In genomic region chr10:49539320-49539885, GRCh38 we compare ENCODE assay signal across 8 cellular contexts. TPM values are rescaled to one million over a fixed set of nuclear protein-coding genes. Genes with fewer than 3 reads are reported as not detected.
DNase-seq lines count a peak whose midpoint lies in the region; ATAC-seq lines count a peak whose summit lies in the region.

No MANE protein-coding gene starts in this region.

- peak overlapping the region; percentile 92 for H2AFZ ChIP-seq in neuronal stem cell (ENCODE audit: low read length)

- peak; percentile 36 for DNase-seq in activated naive CD4-positive, alpha-beta T cell treated with anti-CD3 and anti-CD28 coated beads for 36 hours
- no peak for DNase-seq in activated naive CD4-positive, alpha-beta T cell treated with Interleukin-2 at 50 U/mL for 16 hours
- DNase-seq in NCI-H82 (lab: John Stamatoyannopoulos, UW) (peak; percentile 43), activated gamma-delta T cell treated with Interleukin-2 at 50 U/mL for 16 hours (peak; percentile 25), germinal center (ENCODE audit: low spot score) (peak; percentile 24), neuronal stem cell (ENCODE audit: low spot score) (peak; percentile 45), GF-D8 (lab: John Stamatoyannopoulos, UW) (no peak)

- intact Hi-C loops in activated naive CD4-positive, alpha-beta T cell treated with anti-CD3 and anti-CD28 coated beads for 36 hours (cut with micrococcal nuclease) = loop anchor here (2.0 to 5.0 kb wide), 6 partner anchors 357 to 1233 kb away; partner anchors contain the start of genes MAPK8, PARG and TIMM23B

- H3K14ac ChIP-seq in neuronal stem cell (ENCODE audit: low read length) = no peak overlapping the region

- H3K23ac ChIP-seq in neuronal stem cell (ENCODE audit: low read depth, low read length, poor library complexity) = peak overlapping the region; percentile 86

- H3K4ac ChIP-seq in neuronal stem cell (ENCODE audit: low read length) = no peak overlapping the region

- peak overlapping the region; percentile 55 to 70 for H3K4me3 ChIP-seq in neuronal stem cell (ENCODE audit: low read length in 2 of 2)

- H3K27me3 ChIP-seq in neuronal stem cell (ENCODE audit: control insufficient read depth in 3 of 3, insufficient read depth in 3 of 3, low read depth in 1 of 3, low read length in 3 of 3) = peaks cover 0 to 5% (median 0%) of the 10 kb centered on the region in 3 experiments

- H3K18ac ChIP-seq in neuronal stem cell (ENCODE audit: low read length) = peak overlapping the region; percentile 85

- peak overlapping the region; percentile 73 for H3K9ac ChIP-seq in neuronal stem cell (ENCODE audit: low read depth, low read length, poor library complexity)

- no peaks in the 10 kb centered on the region for H3K9me3 Mint-ChIP-seq in activated naive CD4-positive, alpha-beta T cell treated with anti-CD3 and anti-CD28 coated beads for 36 hours

- peak overlapping the region; percentile 99 for H3K4me2 ChIP-seq in neuronal stem cell (ENCODE audit: insufficient read depth, low read length, poor library complexity, severe bottlenecking)

- H2AK5ac ChIP-seq in neuronal stem cell (ENCODE audit: low read depth, low read length) = no peak overlapping the region

- no CpG with 5 or more reads among the region's 26 CpGs for WGBS in neuronal stem cell (ENCODE audit: extremely low coverage in 2 of 2, insufficient read length in 2 of 2, insufficient replicate concordance in 1 of 2), 2 donors

- H3K9me3 ChIP-seq in neuronal stem cell (replicated peaks in 1 of 2; ENCODE audit: control insufficient read depth in 2 of 2, insufficient read depth in 1 of 2, low read depth in 1 of 2, low read length in 2 of 2) = peaks cover 0 to 2% of the 10 kb centered on the region in 2 donors

- no peak overlapping the region for H3K27ac ChIP-seq in neuronal stem cell (replicated peaks; ENCODE audit: low read length)

- no peak overlapping the region for H2BK15ac ChIP-seq in neuronal stem cell (ENCODE audit: low read length)

- peak overlapping the region; percentile 90 for H3K4me3 Mint-ChIP-seq in activated naive CD4-positive, alpha-beta T cell treated with anti-CD3 and anti-CD28 coated beads for 36 hours

- CTCF ChIA-PET in activated naive CD4-positive, alpha-beta T cell treated with anti-CD3 and anti-CD28 coated beads for 36 hours (lab: Charles Lee) = interaction anchor here (1.3 to 2.5 kb wide), 4 partner anchors 12 to 883 kb away, joined by 3 to 6 read pairs (median 4); no protein-coding TSS in a partner anchor

- H4K8ac ChIP-seq in neuronal stem cell (ENCODE audit: low read depth, low read length) = no peak overlapping the region

- no peak overlapping the region for H2BK12ac ChIP-seq in neuronal stem cell (ENCODE audit: low read length)

- H3K27me3 Mint-ChIP-seq in activated naive CD4-positive, alpha-beta T cell treated with anti-CD3 and anti-CD28 coated beads for 36 hours (ENCODE audit: low read depth) = peaks cover 15% of the 10 kb centered on the region

- no peak overlapping the region for H4K91ac ChIP-seq in neuronal stem cell (ENCODE audit: low read depth, low read length, poor library complexity)

- peaks cover 0 to 9% of the 10 kb centered on the region in 2 donors for H3K36me3 ChIP-seq in neuronal stem cell (replicated peaks in 1 of 2; ENCODE audit: control insufficient read depth in 2 of 2, insufficient read depth in 2 of 2, low read length in 2 of 2)

- peaks cover 32% of the 10 kb centered on the region for H3K4me1 Mint-ChIP-seq in activated naive CD4-positive, alpha-beta T cell treated with anti-CD3 and anti-CD28 coated beads for 36 hours (ENCODE audit: low read depth)

- no peak overlapping the region for H2BK5ac ChIP-seq in neuronal stem cell (ENCODE audit: low read length)

- peak; percentile 10 for ATAC-seq in HG02885 (IDR thresholded peaks at IDR 0.05; ENCODE audit: poor library complexity, unreplicated experiment)

- H3K79me1 ChIP-seq in neuronal stem cell (ENCODE audit: low read depth, low read length) = no peaks in the 10 kb centered on the region

- H3K4me1 ChIP-seq in neuronal stem cell (ENCODE audit: control insufficient read depth in 2 of 2, insufficient read depth in 1 of 2, low read depth in 1 of 2, low read length in 2 of 2) = peaks cover 4 to 9% of the 10 kb centered on the region in 2 donors

- H2BK120ac ChIP-seq in neuronal stem cell (ENCODE audit: low read depth, low read length) = no peak overlapping the region

- peaks cover 3% of the 10 kb centered on the region for H3K36me3 Mint-ChIP-seq in activated naive CD4-positive, alpha-beta T cell treated with anti-CD3 and anti-CD28 coated beads for 36 hours (ENCODE audit: low read depth)

- peak overlapping the region; percentile 92 for H3K27ac Mint-ChIP-seq in activated naive CD4-positive, alpha-beta T cell treated with anti-CD3 and anti-CD28 coated beads for 36 hours

RNA-seq across cellular contexts. Expression of gene ERCC6, which starts 0.5 kb away (rescaled TPM):
- total RNA-seq in activated naive CD4-positive, alpha-beta T cell treated with anti-CD3 and anti-CD28 coated beads for 36 hours = 10 to 100 TPM; 14.2 to 16.2 TPM
- 4.3 TPM for polyA plus RNA-seq in neuronal stem cell (2013, experiment 1 of 2)
- 3.9 TPM for polyA plus RNA-seq in neuronal stem cell (2013, experiment 2 of 2)

Comparison
In these comparisons a context has a peak if more than half of its experiments do, and no peak if none do; other contexts are left out.
1. DNase-seq: peak in activated naive CD4-positive, alpha-beta T cell treated with anti-CD3 and anti-CD28 coated beads for 36 hours (single experiment), NCI-H82 (single experiment), activated gamma-delta T cell treated with Interleukin-2 at 50 U/mL for 16 hours (single experiment), germinal center (single experiment) and neuronal stem cell (single experiment); none in activated naive CD4-positive, alpha-beta T cell treated with Interleukin-2 at 50 U/mL for 16 hours (single experiment) and GF-D8 (single experiment).